In the genomic region with DNA sequence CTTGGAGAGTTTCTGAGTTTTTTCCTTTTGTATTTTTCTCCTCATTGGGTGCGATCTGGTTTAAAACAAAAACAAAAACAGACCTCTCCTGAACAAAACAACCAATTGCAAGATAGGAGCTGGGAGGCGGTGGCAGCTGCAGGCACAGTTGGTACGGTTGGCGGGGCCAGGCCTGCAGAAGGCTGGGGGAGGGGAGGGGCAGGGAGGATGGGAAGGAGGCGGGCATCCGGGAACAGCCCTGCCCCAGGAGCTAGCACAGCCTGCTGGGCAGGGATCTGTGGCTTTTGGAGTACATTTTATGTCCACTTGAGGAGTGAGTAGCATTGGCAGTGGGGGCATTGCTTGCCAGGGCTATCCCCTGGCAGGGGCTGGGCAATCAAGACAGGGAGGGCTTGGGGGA, we compare ENCODE assay signal across 12 cellular contexts. TPM values are rescaled to one million over a fixed set of nuclear protein-coding genes. Genes with fewer than 3 reads are reported as not detected.
A peak's percentile ranks its signal among the peaks of the same experiment; 100 is the strongest.
DNase-seq lines count a peak whose midpoint lies in the region; ATAC-seq and TF ChIP-seq lines count a peak whose summit lies in the region.
"Had no signal": no experiment of that assay in that cellular context is flagged by ENCODE, and none has a peak within 500 bp of the region (broad histone marks: within the 10 kb centered on the region; RNA-seq: fewer than 3 reads in every experiment).

No MANE protein-coding gene starts in this region.

- H3K27ac ChIP-seq in trophoblast cell (ENCODE audit: low read depth, low read length), result no peak overlapping the region
- H3K27ac ChIP-seq in sigmoid colon, result no peak overlapping the region

- no CpG with 5 or more reads among the region's 6 CpGs for WGBS in trophoblast cell (ENCODE audit: extremely low coverage, insufficient coverage, insufficient read length)
- 12 to 62% methylated on average over 6 of the region's 6 CpGs for WGBS in sigmoid colon, 2 donors

- no peak overlapping the region for H4K12ac ChIP-seq in trophoblast cell (ENCODE audit: low read depth, low read length)

- no peak overlapping the region for H4K8ac ChIP-seq in trophoblast cell (ENCODE audit: low read depth, low read length)

- H3K79me2 ChIP-seq in trophoblast cell (ENCODE audit: control insufficient read depth, insufficient read depth, low read length, poor library complexity), result no peaks in the 10 kb centered on the region

- DNase-seq in DMS79 treated with DMSO at 0.1 percent for 48 hours (lab: John Stamatoyannopoulos, UW) (peak; percentile 67), NCI-H446 treated with DMSO at 0.1 percent for 48 hours (lab: John Stamatoyannopoulos, UW) (peak; percentile 45), left cardiac atrium (no peak), trophoblast cell (no peak), dedifferentiated amniotic fluid mesenchymal stem cell (ENCODE audit: extremely low spot score) (no peak), foreskin fibroblast (no peak), sigmoid colon (no peak), SW 1271 (lab: John Stamatoyannopoulos, UW) (no peak)
- DNase-seq: DND-41, NCI-H1105 had no signal

- H3K4ac ChIP-seq in trophoblast cell (ENCODE audit: low read depth, low read length), result no peak overlapping the region

- no peak overlapping the region for H3K4me3 ChIP-seq in trophoblast cell (ENCODE audit: low read depth, low read length)
- H3K4me3 ChIP-seq in foreskin fibroblast (ENCODE audit: low read depth in 1 of 2, low read length in 2 of 2), result no peak overlapping the region
- H3K4me3 ChIP-seq in sigmoid colon, result no peak overlapping the region

- H3K23ac ChIP-seq in trophoblast cell (ENCODE audit: low read length), result no peak overlapping the region

- H3K9ac ChIP-seq in trophoblast cell (ENCODE audit: low read length), result peak overlapping the region; percentile 29

- H3K27me3 ChIP-seq in trophoblast cell (ENCODE audit: insufficient read depth, low read length) (no peaks in the 10 kb centered on the region), sigmoid colon (no peaks in the 10 kb centered on the region)

- H3K9me3 ChIP-seq in trophoblast cell (ENCODE audit: insufficient read depth, low read depth, low read length) (no peaks in the 10 kb centered on the region), sigmoid colon (no peaks in the 10 kb centered on the region)

- peak; percentile 37 to 71 for ATAC-seq in left cardiac atrium

- H2AFZ ChIP-seq in trophoblast cell (ENCODE audit: insufficient read depth, low read length, poor library complexity), result no peak overlapping the region

- intact Hi-C loops in left cardiac atrium (cut with DNase I), result no loop called here
- intact Hi-C loops in sigmoid colon (cut with DNase I), result no loop called here

- H2BK5ac ChIP-seq in trophoblast cell (ENCODE audit: low read depth, low read length, poor library complexity), result no peak overlapping the region

- H4K91ac ChIP-seq in trophoblast cell (ENCODE audit: low read depth, low read length), result no peak overlapping the region

- no peak overlapping the region for H3K18ac ChIP-seq in trophoblast cell (ENCODE audit: low read length)

- no peak overlapping the region for H2AK5ac ChIP-seq in trophoblast cell (ENCODE audit: low read length)

- H2BK12ac ChIP-seq in trophoblast cell (ENCODE audit: low read length), result no peak overlapping the region

- H2BK120ac ChIP-seq in trophoblast cell (ENCODE audit: insufficient read depth, low read length, poor library complexity), result no peak overlapping the region

- H3K36me3 ChIP-seq in trophoblast cell (ENCODE audit: control insufficient read depth in 1 of 2, insufficient read depth in 2 of 2, low read length in 2 of 2) (no peaks in the 10 kb centered on the region), sigmoid colon (no peaks in the 10 kb centered on the region)

- TF ChIP-seq POLR2A in sigmoid colon (IDR thresholded peaks at IDR 0.05), result no peak

- no peak overlapping the region for H3K14ac ChIP-seq in trophoblast cell (ENCODE audit: low read length)

- TF ChIP-seq EP300 in sigmoid colon (IDR thresholded peaks at IDR 0.05), result no peak

- H3K4me1 ChIP-seq in trophoblast cell (ENCODE audit: control insufficient read depth in 1 of 2, insufficient read depth in 2 of 2, low read length in 2 of 2) (peaks cover 3 to 13% of the 10 kb centered on the region in 2 experiments), sigmoid colon (peaks cover 0 to 17% (median 11%) of the 10 kb centered on the region in 4 donors)

- H3K4me2 ChIP-seq in trophoblast cell (ENCODE audit: low read length), result no peak overlapping the region

- no peak for TF ChIP-seq CTCF in foreskin fibroblast (IDR thresholded peaks at IDR 0.05; ENCODE audit: low read depth, low read length)
- no peak for TF ChIP-seq CTCF in sigmoid colon (IDR thresholded peaks at IDR 0.05)

- H3K79me1 ChIP-seq in trophoblast cell (ENCODE audit: low read length), result peaks cover 7% of the 10 kb centered on the region

RNA-seq across cellular contexts. Expression of gene CAPN9, which starts 5.2 kb away (rescaled TPM):
- total RNA-seq in left cardiac atrium (under 1 TPM; 0.18 to 0.24 TPM), sigmoid colon (under 1 TPM in 1 of 4 donors, not detected in 3; 0.55 TPM)
- 0.14 TPM in 2 replicates for polyA plus RNA-seq in trophoblast cell (2013)
- polyA plus RNA-seq in sigmoid colon, result 10 to 100 TPM; 13.2 to 83.2 (median 48.0) TPM
- polyA plus RNA-seq: fibroblast of lung had no signal

RNA-seq across cellular contexts. Expression of gene AGT, which starts 38.5 kb away (rescaled TPM):
- total RNA-seq in left cardiac atrium (100 to 1,000 TPM; 102 to 130 TPM), sigmoid colon (1 to 10 TPM in 3 of 4 donors, under 1 TPM in 1; 0.36 to 9.2 (median 3.0) TPM)
- 0.12 and 0.22 TPM in 2 replicates for polyA plus RNA-seq in trophoblast cell (2013)
- polyA plus RNA-seq in sigmoid colon, result 1 to 10 TPM in 2 of 3 donors, under 1 TPM in 1; 0.60 to 3.5 (median 1.6) TPM
- polyA plus RNA-seq: neural cell had no signal

Comparison
In these comparisons a context has a peak if more than half of its experiments do, and no peak if none do; other contexts are left out.
1. DNase-seq: peak in DMS79 treated with DMSO at 0.1 percent for 48 hours (single experiment) and NCI-H446 treated with DMSO at 0.1 percent for 48 hours (single experiment); none in left cardiac atrium (single experiment), trophoblast cell (0 of 2), dedifferentiated amniotic fluid mesenchymal stem cell (single experiment), foreskin fibroblast (0 of 2), sigmoid colon (single experiment) and SW 1271 (0 of 2).
2. RNA of gene AGT, which starts 38.5 kb away (total RNA-seq): 102 to 130 TPM in left cardiac atrium; 0.36 to 9.2 TPM in sigmoid colon; every median in the first group is over 10 times any median in the second.